24 cellular contexts compared by ENCODE assay signal in genomic region chr19:35438527-35438926, GRCh38. TPM values are rescaled to one million over a fixed set of nuclear protein-coding genes. Genes with fewer than 3 reads are reported as not detected.
DNase-seq lines count a peak whose midpoint lies in the region; ATAC-seq and TF ChIP-seq lines count a peak whose summit lies in the region.
"Had no signal": no experiment of that assay in that cellular context is flagged by ENCODE, and none has a peak within 500 bp of the region (broad histone marks: within the 10 kb centered on the region; RNA-seq: fewer than 3 reads in every experiment).

No MANE protein-coding gene starts in this region.

- no peaks in the 10 kb centered on the region for H3K9me3 Mint-ChIP-seq in Calu3 (ENCODE audit: low read depth, unreplicated experiment)
- H3K9me3 Mint-ChIP-seq in naive thymus-derived CD4-positive, alpha-beta T cell, result no peaks in the 10 kb centered on the region
- H3K9me3 Mint-ChIP-seq: CD8-positive, alpha-beta memory T cell had no signal

- no peak overlapping the region for H3K9ac ChIP-seq in NT2/D1 (ENCODE audit: insufficient read length, low read depth)
- H3K9ac ChIP-seq: BLaER1, SK-N-SH had no signal

- H3K27ac Mint-ChIP-seq in Calu3 (ENCODE audit: unreplicated experiment), result no peak overlapping the region
- no peak overlapping the region for H3K27ac Mint-ChIP-seq in naive thymus-derived CD4-positive, alpha-beta T cell

- TF ChIP-seq EP300 in ovary (IDR thresholded peaks at IDR 0.05) (no peak), sigmoid colon (IDR thresholded peaks at IDR 0.05) (no peak)

- H3K4me3 ChIP-seq in NT2/D1 (ENCODE audit: insufficient read length, low read depth) (no peak overlapping the region), fibroblast of the aortic adventitia (ENCODE audit: low read depth, low read length) (no peak overlapping the region), ovary (no peak overlapping the region), sigmoid colon (no peak overlapping the region)
- no peak overlapping the region for H3K4me3 ChIP-seq in naive thymus-derived CD4-positive, alpha-beta T cell (ENCODE audit: low read length)
- H3K4me3 ChIP-seq: BLaER1, HAP-1 had no signal

- POLR2A ChIA-PET in naive thymus-derived CD4-positive, alpha-beta T cell (lab: Charles Lee), result no interaction called here

- TF ChIP-seq POLR2A in ovary (IDR thresholded peaks at IDR 0.05) (no peak), sigmoid colon (IDR thresholded peaks at IDR 0.05) (no peak)

- CTCF ChIA-PET in Calu3 (lab: Charles Lee), result interaction anchor here (0.7 kb wide), 1 partner anchor 612 kb away, joined by 3 read pairs; no protein-coding TSS in a partner anchor
- CTCF ChIA-PET in naive thymus-derived CD4-positive, alpha-beta T cell (lab: Charles Lee), result no interaction called here

- no peak overlapping the region for H3K4me3 Mint-ChIP-seq in Calu3 (ENCODE audit: low read depth, unreplicated experiment)
- no peak overlapping the region for H3K4me3 Mint-ChIP-seq in naive thymus-derived CD4-positive, alpha-beta T cell
- H3K4me3 Mint-ChIP-seq: CD8-positive, alpha-beta memory T cell had no signal

- DNase-seq in Calu3 (peak; percentile 24), NT2/D1 (ENCODE audit: low read depth, low spot score) (peak; percentile 46), fibroblast of the aortic adventitia (ENCODE audit: low read depth) (peak; percentile 36), ovary (peak in 3 of 5 donors; percentile 21 to 59 (median 34)), sigmoid colon (no peak), activated gamma-delta T cell treated with Interleukin-2 at 50 U/mL for 16 hours (no peak)
- DNase-seq in naive thymus-derived CD4-positive, alpha-beta T cell, result no peak
- DNase-seq: CD8-positive, alpha-beta memory T cell; MM.1S; NCI-H1092; NCI-H146; NCI-H2029 treated with DMSO at 0.1 percent for 48 hours; NCI-H2171; NCI-H526 treated with DMSO at 0.1 percent for 48 hours; NK-92 treated with Interleukin-12 subunit alpha and Interleukin-12 subunit beta, amount 100 ng/mL, for 24 hours; OCI-M1; SHP77 treated with DMSO at 0.1 percent for 48 hours; SK-N-SH had no signal

- intact Hi-C loops in Calu3 (cut with micrococcal nuclease; ENCODE audit: unreplicated experiment) (no loop called here), ovary (cut with DNase I) (no loop called here), sigmoid colon (cut with DNase I) (no loop called here)
- intact Hi-C loops in naive thymus-derived CD4-positive, alpha-beta T cell (cut with micrococcal nuclease), result no loop called here

- H3K27me3 ChIP-seq in NT2/D1 (ENCODE audit: insufficient read depth, insufficient read length) (no peaks in the 10 kb centered on the region), ovary (no peaks in the 10 kb centered on the region), sigmoid colon (peaks cover 0 to 7% (median 5%) of the 10 kb centered on the region in 3 donors)
- H3K27me3 ChIP-seq in naive thymus-derived CD4-positive, alpha-beta T cell (ENCODE audit: control insufficient read depth in 2 of 2, insufficient read depth in 2 of 2, low read length in 2 of 2), result no peaks in the 10 kb centered on the region
- H3K27me3 ChIP-seq: BLaER1 had no signal

- no peaks in the 10 kb centered on the region for H3K9me3 ChIP-seq in NT2/D1 (ENCODE audit: insufficient read depth, low read length)
- H3K9me3 ChIP-seq in ovary, result no peaks in the 10 kb centered on the region
- H3K9me3 ChIP-seq in naive thymus-derived CD4-positive, alpha-beta T cell (ENCODE audit: control insufficient read depth in 2 of 3, low read length in 3 of 3), result no peaks in the 10 kb centered on the region
- no peaks in the 10 kb centered on the region for H3K9me3 ChIP-seq in sigmoid colon
- H3K9me3 ChIP-seq: BLaER1, HAP-1, SK-N-SH had no signal

- H3K36me3 ChIP-seq in NT2/D1 (ENCODE audit: insufficient read depth, insufficient read length, low read length), result no peaks in the 10 kb centered on the region
- H3K36me3 ChIP-seq in ovary, result no peaks in the 10 kb centered on the region
- H3K36me3 ChIP-seq in naive thymus-derived CD4-positive, alpha-beta T cell (ENCODE audit: control insufficient read depth in 2 of 3, insufficient read depth in 3 of 3, low read length in 3 of 3), result no peaks in the 10 kb centered on the region
- H3K36me3 ChIP-seq in sigmoid colon, result no peaks in the 10 kb centered on the region
- H3K36me3 ChIP-seq: BLaER1, HAP-1 had no signal

- peaks cover 32% of the 10 kb centered on the region for H3K4me1 Mint-ChIP-seq in Calu3 (ENCODE audit: low read depth, unreplicated experiment)
- H3K4me1 Mint-ChIP-seq in naive thymus-derived CD4-positive, alpha-beta T cell, result peaks cover 6 to 18% (median 8%) of the 10 kb centered on the region in 7 donors

- TF ChIP-seq CTCF in Calu3 (IDR thresholded peaks at IDR 0.05; ENCODE audit: unreplicated experiment), result no peak
- TF ChIP-seq CTCF in fibroblast of the aortic adventitia (IDR thresholded peaks at IDR 0.05; ENCODE audit: insufficient read depth, low read length), result no peak
- no peak for TF ChIP-seq CTCF in ovary (IDR thresholded peaks at IDR 0.05)
- TF ChIP-seq CTCF in sigmoid colon (IDR thresholded peaks at IDR 0.05), result no peak

- no peak overlapping the region for H3K27ac ChIP-seq in ovary
- no peak overlapping the region for H3K27ac ChIP-seq in naive thymus-derived CD4-positive, alpha-beta T cell (ENCODE audit: low read depth, low read length)
- H3K27ac ChIP-seq in sigmoid colon, result no peak overlapping the region
- H3K27ac ChIP-seq: BLaER1, HL-60 had no signal

- peaks cover 44% of the 10 kb centered on the region for H3K27me3 Mint-ChIP-seq in Calu3 (ENCODE audit: unreplicated experiment)
- peaks cover 10 to 28% (median 15%) of the 10 kb centered on the region in 5 donors for H3K27me3 Mint-ChIP-seq in naive thymus-derived CD4-positive, alpha-beta T cell

- no peak for ATAC-seq in naive thymus-derived CD4-positive, alpha-beta T cell
- ATAC-seq in GM19328 (IDR thresholded peaks at IDR 0.05; ENCODE audit: unreplicated experiment), result no peak

- BruUV-seq in Calu3 (replicated peaks; lab: Mats Ljungman, UMichigan), result no TSS peak

- H3K4me1 ChIP-seq in NT2/D1 (ENCODE audit: insufficient read depth, insufficient read length), result no peaks in the 10 kb centered on the region
- H3K4me1 ChIP-seq in ovary (ENCODE audit: insufficient read depth), result peaks cover 17% of the 10 kb centered on the region
- peaks cover 7 to 9% of the 10 kb centered on the region in 2 donors for H3K4me1 ChIP-seq in naive thymus-derived CD4-positive, alpha-beta T cell (ENCODE audit: control insufficient read depth in 2 of 2, insufficient read depth in 2 of 2, low read length in 2 of 2)
- H3K4me1 ChIP-seq in sigmoid colon, result peaks cover 0 to 29% (median 17%) of the 10 kb centered on the region in 4 donors
- H3K4me1 ChIP-seq: HAP-1 had no signal

- WGBS in ovary, 3 donors, result 6 to 23% (median 17%) methylated on average over 5 of the region's 5 CpGs
- 68 to 76% methylated on average over 5 of the region's 5 CpGs for WGBS in sigmoid colon, 2 donors

- H3K36me3 Mint-ChIP-seq in Calu3 (ENCODE audit: insufficient read depth, unreplicated experiment), result no peaks in the 10 kb centered on the region
- no peaks in the 10 kb centered on the region for H3K36me3 Mint-ChIP-seq in naive thymus-derived CD4-positive, alpha-beta T cell

RNA-seq across cellular contexts. Expression of gene FFAR2, which starts 9.5 kb away (rescaled TPM):
- not detected in 2 replicates for total RNA-seq in Calu3 (2022)
- not detected in 2 replicates for total RNA-seq in fibroblast of the aortic adventitia (ENCODE audit: low replicate concordance)
- total RNA-seq in ovary, result under 1 TPM in 2 of 7 donors, not detected in 5; 0.20 to 0.32 TPM
- polyA plus RNA-seq in ovary, result under 1 TPM; 0.32 to 0.47 TPM
- total RNA-seq in naive thymus-derived CD4-positive, alpha-beta T cell, result 1 to 10 TPM in 2 of 5 experiments, not detected in 3; 2.2 to 7.1 TPM
- not detected for polyA plus RNA-seq in naive thymus-derived CD4-positive, alpha-beta T cell
- under 1 TPM in 1 of 4 donors, not detected in 3; 0.81 TPM for total RNA-seq in sigmoid colon
- polyA plus RNA-seq in sigmoid colon, result under 1 TPM in 2 of 3 donors, not detected in 1; 0.69 to 0.92 TPM
- total RNA-seq: A673; CD8-positive, alpha-beta memory T cell; HT1080 had no signal
- polyA plus RNA-seq: CD8-positive, alpha-beta memory T cell; SK-N-SH had no signal

RNA-seq across cellular contexts. Expression of gene KRTDAP, which starts 51.7 kb away (rescaled TPM):
- total RNA-seq in Calu3 (2022), result not detected in 2 replicates
- total RNA-seq in fibroblast of the aortic adventitia (ENCODE audit: low replicate concordance), result not detected in 2 replicates
- 1 to 10 TPM in 1 of 7 donors, under 1 TPM in 4, not detected in 2; 0.54 to 1.6 (median 0.75) TPM for total RNA-seq in ovary
- polyA plus RNA-seq in ovary, result not detected
- total RNA-seq in naive thymus-derived CD4-positive, alpha-beta T cell, result not detected
- not detected for polyA plus RNA-seq in naive thymus-derived CD4-positive, alpha-beta T cell
- total RNA-seq in sigmoid colon, result not detected
- polyA plus RNA-seq in sigmoid colon, result not detected
- total RNA-seq: A673; CD8-positive, alpha-beta memory T cell; HT1080 had no signal
- polyA plus RNA-seq: CD8-positive, alpha-beta memory T cell; SK-N-SH had no signal

Comparison
In these comparisons a context has a peak if more than half of its experiments do, and no peak if none do; other contexts are left out.
1. DNase-seq: peak in Calu3 (single experiment), NT2/D1 (single experiment), fibroblast of the aortic adventitia (single experiment) and ovary (3 of 5); none in naive thymus-derived CD4-positive, alpha-beta T cell (0 of 9), sigmoid colon (single experiment) and activated gamma-delta T cell treated with Interleukin-2 at 50 U/mL for 16 hours (single experiment).